In genomic region chr12:9674226-9674590, GRCh38 we compare ENCODE assay signal across 9 cellular contexts. TPM values are rescaled to one million over a fixed set of nuclear protein-coding genes. Genes with fewer than 3 reads are reported as not detected.
DNase-seq lines count a peak whose midpoint lies in the region; ATAC-seq and TF ChIP-seq lines count a peak whose summit lies in the region.
"Had no signal": no experiment of that assay in that cellular context is flagged by ENCODE, and none has a peak within 500 bp of the region (broad histone marks: within the 10 kb centered on the region; RNA-seq: fewer than 3 reads in every experiment).

No MANE protein-coding gene starts in this region.

- no peaks in the 10 kb centered on the region for H3K36me3 ChIP-seq in SK-N-SH (replicated peaks in 1 of 2; ENCODE audit: control insufficient read depth in 1 of 2, insufficient read depth in 2 of 2, low read length in 1 of 2)
- H3K36me3 ChIP-seq: pancreas had no signal

- H3K36me3 Mint-ChIP-seq in CD4-positive, alpha-beta T cell (ENCODE audit: low read depth), result peaks cover 83% of the 10 kb centered on the region

- peaks cover 3% of the 10 kb centered on the region for H3K9me3 ChIP-seq in CD4-positive, alpha-beta T cell (ENCODE audit: control insufficient read depth, low read length)
- H3K9me3 ChIP-seq in SK-N-SH, result no peaks in the 10 kb centered on the region
- H3K9me3 ChIP-seq: pancreas had no signal

- no peak overlapping the region; a peak in 1 of 4 replicates for H3K4me3 ChIP-seq in SK-N-SH (ENCODE audit: low read depth in 2 of 2, low read length in 1 of 2)
- H3K4me3 ChIP-seq: pancreas had no signal

- no peak for TF ChIP-seq EP300 in SK-N-SH (IDR thresholded peaks at IDR 0.05; ENCODE audit: borderline replicate concordance in 1 of 2, low read depth in 1 of 2, low read length in 1 of 2)

- no peaks in the 10 kb centered on the region for H3K79me2 ChIP-seq in SK-N-SH (ENCODE audit: insufficient read depth)

- TF ChIP-seq RAD21 in SK-N-SH (IDR thresholded peaks at IDR 0.05; ENCODE audit: low read length), result no peak

- peak overlapping the region; percentile 90 for H3K27ac Mint-ChIP-seq in CD4-positive, alpha-beta T cell

- H3K9ac ChIP-seq in SK-N-SH, result no peak overlapping the region; the same call in 1 of the 2 replicates

- H3K4me1 Mint-ChIP-seq in CD4-positive, alpha-beta T cell (ENCODE audit: low read depth), result peaks cover 81% of the 10 kb centered on the region

- H3K9me2 ChIP-seq in SK-N-SH, result no peaks in the 10 kb centered on the region

- peak overlapping the region; percentile 87 for H3K4me3 Mint-ChIP-seq in CD4-positive, alpha-beta T cell

- peak overlapping the region; percentile 63; the same call in 1 of the 2 replicates for H2AFZ ChIP-seq in SK-N-SH (ENCODE audit: low read depth)

- POLR2A ChIA-PET in CD4-positive, alpha-beta T cell (lab: Charles Lee), result interaction anchor here (0.8 to 12.3 kb wide), 21 partner anchors 9 to 333 kb away, joined by 3 to 238 read pairs (median 6); partner anchors contain the start of gene CD69
- POLR2A ChIA-PET in SK-N-SH (lab: Yijun Ruan, JAX), result no interaction called here

- H3F3A ChIP-seq in SK-N-SH (replicated peaks; ENCODE audit: insufficient read depth), result no peaks in the 10 kb centered on the region

- no peaks in the 10 kb centered on the region for H4K20me1 ChIP-seq in SK-N-SH (ENCODE audit: insufficient read depth)

- 100% methylated on average over 2 of the region's 2 CpGs for WGBS in SK-N-SH (ENCODE audit: low lambda C conversion rate)

- no peak for TF ChIP-seq CTCF in CD4-positive, alpha-beta T cell (IDR thresholded peaks at IDR 0.05)
- no peak for TF ChIP-seq CTCF in SK-N-SH (IDR thresholded peaks at IDR 0.05)

- CTCF ChIA-PET in CD4-positive, alpha-beta T cell (lab: Charles Lee), result interaction anchor here (0.8 to 1.6 kb wide), 2 partner anchors 9 to 34 kb away, joined by 3 to 6 read pairs; no protein-coding TSS in a partner anchor
- CTCF ChIA-PET in SK-N-SH (lab: Yijun Ruan, JAX), result no interaction called here

- no peaks in the 10 kb centered on the region for H3K27me3 ChIP-seq in CD4-positive, alpha-beta T cell (ENCODE audit: control insufficient read depth, insufficient read depth, low read length)
- no peaks in the 10 kb centered on the region for H3K27me3 ChIP-seq in SK-N-SH (ENCODE audit: insufficient read depth)
- H3K27me3 ChIP-seq: pancreas had no signal

- peak; percentile 21 for ATAC-seq in CD4-positive, alpha-beta T cell (ENCODE audit: poor library complexity)
- ATAC-seq in GM21515 (IDR thresholded peaks at IDR 0.05; ENCODE audit: unreplicated experiment) (peak; percentile 24), left cardiac atrium (peak; percentile 4 to 14), HG03520 (IDR thresholded peaks at IDR 0.05; ENCODE audit: unreplicated experiment) (no peak)

- no peaks in the 10 kb centered on the region for H3K9me3 Mint-ChIP-seq in CD4-positive, alpha-beta T cell

- intact Hi-C loops in CD4-positive, alpha-beta T cell (cut with DNase I, micrococcal nuclease), result loop anchor here (5.0 kb wide), 3 partner anchors 33 to 193 kb away; partner anchors contain the start of gene CLEC2B (in 1 of the 2)
- intact Hi-C loops in left cardiac atrium (cut with DNase I), result no loop called here

- DNase-seq in CD4-positive, alpha-beta T cell, result peak in 8 of 10 experiments; percentile 17 to 44 (median 26)
- DNase-seq in SK-N-SH (no peak), left cardiac atrium (no peak), NCI-H2196 (lab: John Stamatoyannopoulos, UW; ENCODE audit: unreplicated experiment) (no peak), NCI-H2227 treated with DMSO at 0.1 percent for 48 hours (lab: John Stamatoyannopoulos, UW) (no peak), C1 segment of cervical spinal cord (lab: John Stamatoyannopoulos, UW) (no peak)

- no peaks in the 10 kb centered on the region for H3K27me3 Mint-ChIP-seq in CD4-positive, alpha-beta T cell

- peak overlapping the region; percentile 88 for H3K27ac ChIP-seq in CD4-positive, alpha-beta T cell (ENCODE audit: low read depth, low read length)
- peak overlapping the region in 1 of 2 experiments; percentile 63; a peak in 3 of 4 replicates for H3K27ac ChIP-seq in SK-N-SH (ENCODE audit: low read depth in 2 of 2, low read length in 1 of 2)
- H3K27ac ChIP-seq: pancreas had no signal

- H3K4me1 ChIP-seq in SK-N-SH (ENCODE audit: control insufficient read depth in 1 of 2, insufficient read depth in 2 of 2, low read depth in 1 of 2, low read length in 1 of 2), result peaks cover 9 to 11% of the 10 kb centered on the region in 2 experiments; a peak in 3 of 4 replicates
- H3K4me1 ChIP-seq: pancreas had no signal

- H3K4me2 ChIP-seq in SK-N-SH, result peak overlapping the region; percentile 43

TF ChIP-seq in SK-N-SH, 30 proteins besides CTCF, POLR2A, EP300 and RAD21:
- TF ChIP-seq SMC3 (IDR thresholded peaks at IDR 0.05; ENCODE audit: low read depth, low read length) (no peak), GABPA (IDR thresholded peaks at IDR 0.05; ENCODE audit: low read depth) (no peak), FOSL2 (IDR thresholded peaks at IDR 0.05; ENCODE audit: borderline replicate concordance, low read depth) (no peak), IRF3 (IDR thresholded peaks at IDR 0.05; ENCODE audit: low read depth, low read length) (no peak), MAX (IDR thresholded peaks at IDR 0.05; ENCODE audit: low read depth) (no peak), POLR2AphosphoS5 (IDR thresholded peaks at IDR 0.05; ENCODE audit: low read depth, low read length) (no peak), FOXJ3 (CRISPR knock-in tag; IDR thresholded peaks at IDR 0.05) (no peak), MXI1 (IDR thresholded peaks at IDR 0.05; ENCODE audit: low read depth, low read length) (no peak), JUND (IDR thresholded peaks at IDR 0.05) (no peak), EZH2phosphoT487 (IDR thresholded peaks at IDR 0.05; ENCODE audit: borderline replicate concordance, low read depth) (no peak), TEAD4 (IDR thresholded peaks at IDR 0.05; ENCODE audit: borderline replicate concordance, insufficient read depth) (no peak), FOXM1 (IDR thresholded peaks at IDR 0.05; ENCODE audit: low read depth) (no peak), NRF1 (IDR thresholded peaks at IDR 0.05; ENCODE audit: low read depth, low read length) (no peak), USF1 (IDR thresholded peaks at IDR 0.05; ENCODE audit: borderline replicate concordance, low read depth) (no peak)

RNA-seq across cellular contexts. Expression of gene CLEC2D, which starts 4.7 kb away (rescaled TPM):
- 100 to 1,000 TPM; 121 to 122 TPM for total RNA-seq in CD4-positive, alpha-beta T cell
- 0.81 and 1.5 TPM in 2 replicates for polyA plus RNA-seq in SK-N-SH (2012; rRNA removed)
- 0.55 and 0.68 TPM in 2 replicates for polyA plus RNA-seq in SK-N-SH (2012; cell fraction: cytosol; rRNA removed)
- polyA plus RNA-seq in SK-N-SH (2012; cell fraction: nucleus; rRNA removed), result 4.2 and 7.1 TPM in 2 replicates
- 10 to 100 TPM in 1 of 2 donors, 1 to 10 TPM in 1; 9.5 to 12.7 TPM for total RNA-seq in left cardiac atrium

RNA-seq across cellular contexts. Expression of gene CLECL1, which starts 58.7 kb away (rescaled TPM):
- total RNA-seq in CD4-positive, alpha-beta T cell, result 1 to 10 TPM in 1 of 2 experiments, under 1 TPM in 1; 0.44 to 1.7 TPM
- polyA plus RNA-seq in SK-N-SH (2012; rRNA removed), result not detected in 2 replicates
- not detected in 2 replicates for polyA plus RNA-seq in SK-N-SH (2012; cell fraction: cytosol; rRNA removed)
- polyA plus RNA-seq in SK-N-SH (2012; cell fraction: nucleus; rRNA removed), result not detected in 2 replicates
- total RNA-seq in left cardiac atrium, result 1 to 10 TPM in 1 of 2 donors, not detected in 1; 1.2 TPM
- polyA plus RNA-seq: pancreas had no signal

Comparison
In these comparisons a context has a peak if more than half of its experiments do, and no peak if none do; other contexts are left out.
1. DNase-seq: peak in CD4-positive, alpha-beta T cell (8 of 10); none in SK-N-SH (single experiment), left cardiac atrium (single experiment), NCI-H2196 (single experiment), NCI-H2227 treated with DMSO at 0.1 percent for 48 hours (single experiment) and C1 segment of cervical spinal cord (0 of 14).
2. RNA of gene CLEC2D, which starts 4.7 kb away (total RNA-seq): 121 to 122 TPM in CD4-positive, alpha-beta T cell; 9.5 to 12.7 TPM in left cardiac atrium; every median in the first group is over 4 times any median in the second.
3. intact Hi-C loops: an anchor here in CD4-positive, alpha-beta T cell (5.0 kb wide); none called in left cardiac atrium.